In the genomic region with DNA sequence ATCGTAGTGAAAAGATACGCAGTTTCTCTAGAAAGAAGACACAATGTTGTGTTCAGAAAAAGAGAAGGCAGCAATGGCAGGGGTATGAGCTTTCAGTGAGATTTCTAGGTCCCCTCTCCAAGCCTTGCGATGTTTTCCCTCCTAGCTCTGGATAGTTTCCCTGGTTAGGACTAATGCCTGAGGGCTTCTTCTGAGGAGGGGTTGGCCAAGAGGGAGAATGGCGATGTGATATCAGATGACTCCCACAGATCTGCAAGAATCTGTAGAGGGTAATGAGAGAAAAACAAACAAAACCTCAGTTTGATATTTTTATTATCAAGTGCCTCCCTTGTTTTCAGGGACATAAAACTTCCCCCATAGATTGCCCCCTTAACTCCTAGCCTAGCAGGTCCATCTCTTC, we compare ENCODE assay signal across 23 cellular contexts. TPM values are rescaled to one million over a fixed set of nuclear protein-coding genes. Genes with fewer than 3 reads are reported as not detected.
DNase-seq lines count a peak whose midpoint lies in the region; ATAC-seq and TF ChIP-seq lines count a peak whose summit lies in the region.
"Had no signal": no experiment of that assay in that cellular context is flagged by ENCODE, and none has a peak within 500 bp of the region (broad histone marks: within the 10 kb centered on the region; RNA-seq: fewer than 3 reads in every experiment).

No MANE protein-coding gene starts in this region.

- ATAC-seq in GM18861 (IDR thresholded peaks at IDR 0.05; ENCODE audit: unreplicated experiment), result no peak
- ATAC-seq in GM19463 (IDR thresholded peaks at IDR 0.05; ENCODE audit: unreplicated experiment), result no peak
- ATAC-seq in naive thymus-derived CD8-positive, alpha-beta T cell, result no peak
- ATAC-seq: natural killer cell treated with Interleukin-12 subunit alpha and Interleukin-12 subunit beta and Interleukin-15 and Interleukin-18, amount 100 ng/mL, for 72 hours; Panc1; T-helper 17 cell; upper lobe of right lung had no signal

- H3K27ac ChIP-seq in epithelial cell of prostate, result peak overlapping the region; percentile 75
- H3K27ac ChIP-seq: esophagus muscularis mucosa, SJCRH30, upper lobe of right lung had no signal

- peaks cover 11% of the 10 kb centered on the region for H3K27me3 Mint-ChIP-seq in nephron (ENCODE audit: low read depth)
- peaks cover 32 to 77% (median 37%) of the 10 kb centered on the region in 5 donors for H3K27me3 Mint-ChIP-seq in naive thymus-derived CD8-positive, alpha-beta T cell

- H3K4me1 Mint-ChIP-seq in nephron, result peaks cover 35% of the 10 kb centered on the region
- peaks cover 6 to 16% (median 10%) of the 10 kb centered on the region in 4 donors for H3K4me1 Mint-ChIP-seq in naive thymus-derived CD8-positive, alpha-beta T cell

- peak; percentile 29 for DNase-seq in EL
- peak; percentile 37 for DNase-seq in NCI-H226
- no peak for DNase-seq in epithelial cell of prostate (ENCODE audit: low read depth, low spot score)
- DNase-seq in naive thymus-derived CD8-positive, alpha-beta T cell, result no peak
- DNase-seq: activated CD4-positive, alpha-beta T cell treated with anti-CD3 and anti-CD28 coated beads, Interleukin-2, amount 50 U/mL, for 1 hour; CD4-positive, alpha-beta T cell; DMS153; effector CD8-positive, alpha-beta T cell; Karpas-422; NCI-H1092 treated with DMSO at 0.1 percent for 48 hours; NCI-H2081; NCI-H510A treated with DMSO at 0.1 percent for 48 hours; NK-92 treated with Interleukin-12 subunit alpha and Interleukin-12 subunit beta, amount 100 ng/mL, for 24 hours; SJCRH30; T-helper 17 cell; upper lobe of right lung had no signal

- no peak for TF ChIP-seq CTCF in nephron (IDR thresholded peaks at IDR 0.05; ENCODE audit: unreplicated experiment in 3 of 3)

- no peaks in the 10 kb centered on the region for H3K9me3 Mint-ChIP-seq in nephron
- H3K9me3 Mint-ChIP-seq in naive thymus-derived CD8-positive, alpha-beta T cell, result no peaks in the 10 kb centered on the region
- H3K9me3 Mint-ChIP-seq: activated naive CD4-positive, alpha-beta T cell treated with anti-CD3 and anti-CD28 coated beads, Interleukin-2, amount 50 U/mL, for 72 hours; CD4-positive, alpha-beta T cell; natural killer cell treated with Interleukin-12 subunit alpha and Interleukin-12 subunit beta and Interleukin-15 and Interleukin-18, amount 100 ng/mL, for 72 hours had no signal

- peak overlapping the region in 1 of 3 experiments; percentile 0 for H3K4me3 Mint-ChIP-seq in nephron
- no peak overlapping the region for H3K4me3 Mint-ChIP-seq in naive thymus-derived CD8-positive, alpha-beta T cell
- H3K4me3 Mint-ChIP-seq: CD4-positive, alpha-beta T cell; natural killer cell treated with Interleukin-12 subunit alpha and Interleukin-12 subunit beta and Interleukin-15 and Interleukin-18, amount 100 ng/mL, for 72 hours; T-helper 17 cell had no signal

- POLR2A ChIA-PET in naive thymus-derived CD8-positive, alpha-beta T cell (lab: Charles Lee), result no interaction called here

- no peaks in the 10 kb centered on the region for H3K36me3 Mint-ChIP-seq in nephron (ENCODE audit: low read depth)
- H3K36me3 Mint-ChIP-seq in naive thymus-derived CD8-positive, alpha-beta T cell, result no peaks in the 10 kb centered on the region
- H3K36me3 Mint-ChIP-seq: natural killer cell treated with Interleukin-12 subunit alpha and Interleukin-12 subunit beta and Interleukin-15 and Interleukin-18, amount 100 ng/mL, for 72 hours had no signal

- peak overlapping the region; percentile 21 to 77 (median 67) for H3K27ac Mint-ChIP-seq in nephron
- H3K27ac Mint-ChIP-seq in naive thymus-derived CD8-positive, alpha-beta T cell, result no peak overlapping the region
- H3K27ac Mint-ChIP-seq: CD4-positive, alpha-beta T cell; natural killer cell treated with Interleukin-12 subunit alpha and Interleukin-12 subunit beta and Interleukin-15 and Interleukin-18, amount 100 ng/mL, for 72 hours; T-helper 17 cell had no signal

RNA-seq across cellular contexts. Expression of gene CLDN1, which starts 4.1 kb away (rescaled TPM):
- total RNA-seq in naive thymus-derived CD8-positive, alpha-beta T cell, result not detected
- not detected for polyA plus RNA-seq in naive thymus-derived CD8-positive, alpha-beta T cell
- total RNA-seq: natural killer cell treated with Interleukin-12 subunit alpha and Interleukin-12 subunit beta and Interleukin-15 and Interleukin-18, amount 100 ng/mL, for 72 hours; T-helper 17 cell had no signal

Comparison
In these comparisons a context has a peak if more than half of its experiments do, and no peak if none do; other contexts are left out.
1. DNase-seq: peak in EL (single experiment) and NCI-H226 (single experiment); none in epithelial cell of prostate (single experiment) and naive thymus-derived CD8-positive, alpha-beta T cell (0 of 10).
2. H3K27ac Mint-ChIP-seq: peak in nephron (3 of 3); none in naive thymus-derived CD8-positive, alpha-beta T cell (0 of 10).